Comparison of ENCODE assay signal across 14 cellular contexts in genomic region chr4:102438396-102438795, GRCh38.
DNase-seq lines count a peak whose midpoint lies in the region; ATAC-seq, FAIRE-seq and TF ChIP-seq lines count a peak whose summit lies in the region.
"Had no signal": no experiment of that assay in that cellular context is flagged by ENCODE, and none has a peak within 500 bp of the region (broad histone marks: within the 10 kb centered on the region; RNA-seq: fewer than 3 reads in every experiment).

No MANE protein-coding gene starts in this region.

- ATAC-seq in A549: peak; percentile 47 to 58; a peak in 3 of 6 replicates
- ATAC-seq in T-cell (replicated peaks in 1 of 4): no peak

- 94% methylated on average over 3 of the region's 3 CpGs for WGBS in A549 (ENCODE audit: missing lambda C conversion rate)
- WGBS in mesodermal cell (ENCODE audit: insufficient coverage in 2 of 2), 2 experiments: 94 to 100% methylated on average over 3 of the region's 3 CpGs
- 74 to 79% methylated on average over 3 of the region's 3 CpGs for WGBS in thyroid gland, 2 donors

- H3K4me1 Mint-ChIP-seq in T-cell: no peaks in the 10 kb centered on the region
- H3K4me1 Mint-ChIP-seq: naive B cell had no signal

- H3K9me3 ChIP-seq in A549 (peaks cover 8% of the 10 kb centered on the region; the same call in 2 of the 3 replicates), breast epithelium (no peaks in the 10 kb centered on the region), mesodermal cell (ENCODE audit: control insufficient read depth, low read length) (no peaks in the 10 kb centered on the region), thyroid gland (no peaks in the 10 kb centered on the region)

- H3K36me3 Mint-ChIP-seq in T-cell: no peaks in the 10 kb centered on the region

- no peak overlapping the region for H3K4me3 ChIP-seq in A549
- H3K4me3 ChIP-seq in breast epithelium: no peak overlapping the region
- H3K4me3 ChIP-seq in mesodermal cell (ENCODE audit: extremely low read depth, insufficient read depth, low read length, poor library complexity, severe bottlenecking): no peak overlapping the region
- H3K4me3 ChIP-seq in thyroid gland (replicated peaks in 1 of 3): no peak overlapping the region
- H3K4me3 ChIP-seq: cardiac muscle cell had no signal

- CTCF ChIA-PET in A549 (lab: Yijun Ruan, JAX): no interaction called here
- CTCF ChIA-PET in T-cell (lab: Charles Lee): interaction anchor here in 1 of 2 donors (0.7 kb wide), 1 partner anchor 653 kb away, joined by 3 read pairs; no protein-coding TSS in a partner anchor

- peak; percentile 6 to 35 for DNase-seq in A549 (ENCODE audit: low read depth in 1 of 2, low spot score in 1 of 2)
- DNase-seq in LHCN-M2 (ENCODE audit: low read depth): peak; percentile 77
- DNase-seq in breast epithelium (ENCODE audit: low spot score in 2 of 2): no peak
- no peak for DNase-seq in NCI-H526 treated with DMSO at 0.1 percent for 48 hours (lab: John Stamatoyannopoulos, UW)
- DNase-seq in thyroid gland: no peak
- DNase-seq in NCI-H2107 (lab: John Stamatoyannopoulos, UW): no peak
- DNase-seq in T-cell: no peak
- DNase-seq: activated CD4-positive, alpha-beta T cell treated with anti-CD3 and anti-CD28 coated beads for 1 hour; AML-193; DMS79 treated with DMSO at 0.1 percent for 48 hours; naive B cell; NCI-H1694 had no signal

- TF ChIP-seq RAD21 in A549 (conservative IDR thresholded peaks at IDR 0.05 in 1 of 2, IDR thresholded peaks at IDR 0.05 in 1 of 2): no peak

- TF ChIP-seq CTCF in A549 (IDR thresholded peaks at IDR 0.05) (no peak), breast epithelium (IDR thresholded peaks at IDR 0.05) (no peak), thyroid gland (IDR thresholded peaks at IDR 0.05) (no peak)

- peak overlapping the region; percentile 71 for H3K4me2 ChIP-seq in A549

- H3K36me3 ChIP-seq in breast epithelium: no peaks in the 10 kb centered on the region
- no peaks in the 10 kb centered on the region for H3K36me3 ChIP-seq in mesodermal cell (ENCODE audit: control insufficient read depth, insufficient read depth, low read length)
- no peaks in the 10 kb centered on the region for H3K36me3 ChIP-seq in thyroid gland
- H3K36me3 ChIP-seq: cardiac muscle cell had no signal

- H3K27ac ChIP-seq in A549 (peak overlapping the region; percentile 77 to 84), breast epithelium (peak overlapping the region; percentile 49 to 58), mesodermal cell (ENCODE audit: low read depth, low read length, severe bottlenecking) (peak overlapping the region; percentile 62), thyroid gland (no peak overlapping the region)
- H3K27ac ChIP-seq: cardiac muscle cell had no signal

- H3K4me1 ChIP-seq in A549: peaks cover 45% of the 10 kb centered on the region
- peaks cover 0 to 5% of the 10 kb centered on the region in 2 donors for H3K4me1 ChIP-seq in breast epithelium
- peaks cover 11% of the 10 kb centered on the region for H3K4me1 ChIP-seq in mesodermal cell (ENCODE audit: control insufficient read depth, insufficient read depth, low read length, poor library complexity, severe bottlenecking)
- peaks cover 4 to 9% of the 10 kb centered on the region in 2 donors for H3K4me1 ChIP-seq in thyroid gland

- H3K27me3 Mint-ChIP-seq in T-cell: no peaks in the 10 kb centered on the region
- H3K27me3 Mint-ChIP-seq: naive B cell had no signal

- TF ChIP-seq POLR2A in A549 (IDR thresholded peaks at IDR 0.05; ENCODE audit: low read length) (no peak), breast epithelium (IDR thresholded peaks at IDR 0.05) (no peak), thyroid gland (IDR thresholded peaks at IDR 0.05) (no peak)

- H3K4me3 Mint-ChIP-seq in T-cell: no peak overlapping the region
- H3K4me3 Mint-ChIP-seq: naive B cell had no signal

- H3K27ac Mint-ChIP-seq in T-cell: no peak overlapping the region

- FAIRE-seq in A549 (lab: Jason Lieb, UNC): no peak

- H3K9me3 Mint-ChIP-seq in T-cell: no peaks in the 10 kb centered on the region
- H3K9me3 Mint-ChIP-seq: naive B cell had no signal

- intact Hi-C loops in breast epithelium (cut with DNase I; ENCODE audit: low total_unique reads): no loop called here
- intact Hi-C loops in thyroid gland (cut with DNase I): no loop called here

- POLR2A ChIA-PET in A549 (lab: Yijun Ruan, JAX) (no interaction called here), T-cell (lab: Charles Lee) (no interaction called here)

- no peak for TF ChIP-seq EP300 in A549 (IDR thresholded peaks at IDR 0.05)

- H3K27me3 ChIP-seq in breast epithelium (no peaks in the 10 kb centered on the region), thyroid gland (no peaks in the 10 kb centered on the region)
- H3K27me3 ChIP-seq: cardiac muscle cell had no signal

TF ChIP-seq in A549, 52 proteins besides CTCF, POLR2A, EP300 and RAD21:
- no peak for TF ChIP-seq POLR2AphosphoS2 (conservative IDR thresholded peaks at IDR 0.05; ENCODE audit: low read length)
- TF ChIP-seq HOXB13 (CRISPR knock-in tag; IDR thresholded peaks at IDR 0.05; ENCODE audit: low read depth): no peak
- no peak for TF ChIP-seq HEYL (CRISPR knock-in tag; IDR thresholded peaks at IDR 0.05)
- TF ChIP-seq CHD2 (IDR thresholded peaks at IDR 0.05; ENCODE audit: low read length, partially characterized antibody): no peak
- no peak for TF ChIP-seq ZFP36 (IDR thresholded peaks at IDR 0.05; ENCODE audit: borderline replicate concordance, partially characterized antibody)
- no peak for TF ChIP-seq RARB (CRISPR knock-in tag; IDR thresholded peaks at IDR 0.05)
- no peak for TF ChIP-seq FOXS1 (CRISPR knock-in tag; IDR thresholded peaks at IDR 0.05)
- no peak for TF ChIP-seq ELK1 (IDR thresholded peaks at IDR 0.05; ENCODE audit: low read depth, low read length)
- TF ChIP-seq CBX8 (IDR thresholded peaks at IDR 0.05): no peak
- no peak for TF ChIP-seq CHD4 (IDR thresholded peaks at IDR 0.05; ENCODE audit: borderline replicate concordance)
- TF ChIP-seq RFX5 (IDR thresholded peaks at IDR 0.05): no peak
- TF ChIP-seq NPAS2 (CRISPR knock-in tag; IDR thresholded peaks at IDR 0.05; ENCODE audit: borderline replicate concordance): no peak
- TF ChIP-seq CBX2 (IDR thresholded peaks at IDR 0.05; ENCODE audit: borderline replicate concordance, low read depth): no peak
- TF ChIP-seq MYC (IDR thresholded peaks at IDR 0.05; ENCODE audit: borderline replicate concordance, low read length): no peak
- no peak for TF ChIP-seq ZNF302 (CRISPR knock-in tag; IDR thresholded peaks at IDR 0.05)
- no peak for TF ChIP-seq ZSCAN20 (CRISPR knock-in tag; IDR thresholded peaks at IDR 0.05)
- no peak for TF ChIP-seq NR3C1 (IDR thresholded peaks at IDR 0.05)

Comparison
In these comparisons a context has a peak if more than half of its experiments do, and no peak if none do; other contexts are left out.
1. ATAC-seq: peak in A549 (2 of 2); none in T-cell (0 of 4).
2. DNase-seq: peak in A549 (2 of 2) and LHCN-M2 (single experiment); none in breast epithelium (0 of 2), NCI-H526 treated with DMSO at 0.1 percent for 48 hours (single experiment), thyroid gland (0 of 2), NCI-H2107 (single experiment) and T-cell (0 of 34).
3. H3K27ac ChIP-seq: peak in A549 (2 of 2), breast epithelium (2 of 2) and mesodermal cell (single experiment); none in thyroid gland (0 of 3).